27 cellular contexts compared by ENCODE assay signal in genomic region chr10:70344144-70344543, GRCh38.
"Had no signal": no experiment of that assay in that cellular context is flagged by ENCODE, and none has a peak within 500 bp of the region (broad histone marks: within the 10 kb centered on the region; RNA-seq: fewer than 3 reads in every experiment).

No MANE protein-coding gene starts in this region.

- H3K27ac ChIP-seq: brain microvascular endothelial cell, epithelial cell of prostate, esophagus squamous epithelium had no signal

- H3K36me3 ChIP-seq: brain microvascular endothelial cell had no signal

- FAIRE-seq: astrocyte, bronchial epithelial cell, colon, endothelial cell of umbilical vein had no signal

- ATAC-seq: activated CD4-positive, alpha-beta T cell treated with anti-CD3 and anti-CD28 coated beads for 36 hours; activated T-cell treated with anti-CD3 and anti-CD28 coated beads, Interleukin-2, amount 50 U/mL, for 4 hours; activated T-helper 17 cell treated with anti-CD3 and anti-CD28 coated beads, Interleukin-2, amount 50 U/mL, for 72 hours; effector memory CD8-positive, alpha-beta T cell had no signal

- H3K4me1 ChIP-seq: esophagus squamous epithelium had no signal

- H3K27me3 ChIP-seq: brain microvascular endothelial cell, esophagus squamous epithelium had no signal

- H3K4me3 ChIP-seq: esophagus squamous epithelium had no signal

- H3K9me3 ChIP-seq: esophagus squamous epithelium had no signal

- DNase-seq: activated CD4-positive, alpha-beta memory T cell treated with anti-CD3 and anti-CD28 coated beads, Interleukin-2, amount 10 ng/mL, durations not matched to agents 7 days and 5 days; activated CD4-positive, alpha-beta T cell treated with anti-CD3 and anti-CD28 coated beads for 36 hours; activated CD4-positive, alpha-beta T cell treated with anti-CD3 and anti-CD28 coated beads, Interleukin-2, amount 10 ng/mL, durations not matched to agents 7 days and 5 days; activated CD4-positive, alpha-beta T cell treated with anti-CD3 and anti-CD28 coated beads, Interleukin-2, amount 50 U/mL, for 4 hours; activated CD4-positive, CD25-positive, alpha-beta regulatory T cell; activated CD4-positive, CD25-positive, alpha-beta regulatory T cell treated with anti-CD3 and anti-CD28 coated beads, Interleukin-2, amount 50 U/mL, for 72 hours; activated effector memory CD4-positive, alpha-beta T cell treated with Interleukin-2 at 50 U/mL for 16 hours; activated gamma-delta T cell treated with Interleukin-2 at 50 U/mL for 16 hours; activated naive CD4-positive, alpha-beta T cell treated with anti-CD3 and anti-CD28 coated beads, Interleukin-2, amount 50 U/mL, for 16 hours; activated naive CD4-positive, alpha-beta T cell treated with Interleukin-2 at 50 U/mL for 16 hours; activated T-cell treated with anti-CD3 and anti-CD28 coated beads, Interleukin-2, amount 50 U/mL, for 4 hours; amniotic stem cell; anterior cingulate cortex; brain microvascular endothelial cell; caudate nucleus; cortex of kidney; dermis blood vessel endothelial cell; effector CD4-positive, alpha-beta T cell; effector memory CD8-positive, alpha-beta T cell; esophagus squamous epithelium; foreskin melanocyte had no signal
